ENCODE assay signal across 25 cellular contexts in genomic region chr9:14362175-14362574, GRCh38. TPM values are rescaled to one million over a fixed set of nuclear protein-coding genes. Genes with fewer than 3 reads are reported as not detected.
A peak's percentile ranks its signal among the peaks of the same experiment; 100 is the strongest.
DNase-seq lines count a peak whose midpoint lies in the region; ATAC-seq, FAIRE-seq and TF ChIP-seq lines count a peak whose summit lies in the region.
"Had no signal": no experiment of that assay in that cellular context is flagged by ENCODE, and none has a peak within 500 bp of the region (broad histone marks: within the 10 kb centered on the region; RNA-seq: fewer than 3 reads in every experiment).

No MANE protein-coding gene starts in this region.

- no peak overlapping the region for H3K4me2 ChIP-seq in neural progenitor cell
- H3K4me2 ChIP-seq: A549 had no signal

- H3K36me3 ChIP-seq in adipocyte (ENCODE audit: control insufficient read depth, insufficient read depth, low read length, severe bottlenecking): no peaks in the 10 kb centered on the region
- no peaks in the 10 kb centered on the region for H3K36me3 ChIP-seq in neural progenitor cell
- H3K36me3 ChIP-seq: vagina had no signal

- no peak for TF ChIP-seq CTCF in neural progenitor cell (IDR thresholded peaks at IDR 0.05)

- H3K36me3 Mint-ChIP-seq in neural progenitor cell: no peaks in the 10 kb centered on the region
- H3K36me3 Mint-ChIP-seq: activated naive CD8-positive, alpha-beta T cell treated with anti-CD3 and anti-CD28 coated beads, Interleukin-2, amount 10 ng/mL, durations not matched to agents 7 days and 5 days; CD4-positive, alpha-beta memory T cell had no signal

- no peaks in the 10 kb centered on the region for H3F3A ChIP-seq in neural progenitor cell (ENCODE audit: low read depth)

- H3K27me3 ChIP-seq in adipocyte (replicated peaks; ENCODE audit: control insufficient read depth, insufficient read depth, low read length) (no peaks in the 10 kb centered on the region), neural progenitor cell (no peaks in the 10 kb centered on the region)
- H3K27me3 ChIP-seq: vagina had no signal

- H4K20me1 ChIP-seq in neural progenitor cell (ENCODE audit: low read depth): no peaks in the 10 kb centered on the region

- H3K79me2 ChIP-seq in neural progenitor cell (ENCODE audit: low read depth): no peaks in the 10 kb centered on the region

- ATAC-seq in HG02798 (IDR thresholded peaks at IDR 0.05; ENCODE audit: poor library complexity, unreplicated experiment) (no peak), GM18498 (IDR thresholded peaks at IDR 0.05; ENCODE audit: unreplicated experiment) (no peak)
- ATAC-seq: A549; activated CD8-positive, alpha-beta T cell treated with anti-CD3 and anti-CD28 coated beads, Interleukin-2, amount 10 ng/mL, durations not matched to agents 7 days and 5 days; naive thymus-derived CD8-positive, alpha-beta T cell; stimulated activated naive CD8-positive, alpha-beta T cell treated with anti-CD3 and anti-CD28 coated beads, Interleukin-15, Interleukin-2, amounts not matched to agents 100 U/mL and 50 U/mL, for 24 hours; T-helper 17 cell; WTC11 had no signal

- H3K27me3 Mint-ChIP-seq in neural progenitor cell (ENCODE audit: insufficient read depth, low read depth): peaks cover 3% of the 10 kb centered on the region

- H2AFZ ChIP-seq in neural progenitor cell (replicated peaks): no peak overlapping the region

- no peak overlapping the region for H3K4me3 Mint-ChIP-seq in neural progenitor cell
- H3K4me3 Mint-ChIP-seq: activated CD8-positive, alpha-beta T cell treated with anti-CD3 and anti-CD28 coated beads, Interleukin-2, amount 10 ng/mL, durations not matched to agents 7 days and 5 days; activated naive CD8-positive, alpha-beta T cell treated with anti-CD3 and anti-CD28 coated beads, Interleukin-2, amount 10 ng/mL, durations not matched to agents 7 days and 5 days; CD4-positive, alpha-beta memory T cell; naive thymus-derived CD8-positive, alpha-beta T cell; T-helper 17 cell; WTC11 had no signal

- DNase-seq in AG08395 (ENCODE audit: low spot score): peak; percentile 38
- peak; percentile 52 for DNase-seq in adipocyte (ENCODE audit: low read depth)
- peak; percentile 70 for DNase-seq in fibroblast of the conjunctiva (ENCODE audit: low read depth)
- DNase-seq in neural progenitor cell (ENCODE audit: low spot score): no peak
- DNase-seq in NCI-H510A (lab: John Stamatoyannopoulos, UW): no peak
- no peak for DNase-seq in GM19239 (ENCODE audit: insufficient read length, low spot score)
- DNase-seq: activated CD8-positive, alpha-beta T cell treated with anti-CD3 and anti-CD28 coated beads, Interleukin-2, amount 10 ng/mL, durations not matched to agents 7 days and 5 days; activated naive CD8-positive, alpha-beta T cell treated with anti-CD3 and anti-CD28 coated beads, Interleukin-2, amount 10 ng/mL, durations not matched to agents 7 days and 5 days; activated T-cell treated with anti-CD3 and anti-CD28 coated beads, Interleukin-2, amount 50 U/mL, for 48 hours; CD4-positive, alpha-beta memory T cell; central memory CD4-positive, alpha-beta T cell; DMS79 treated with DMSO at 0.1 percent for 48 hours; effector CD4-positive, alpha-beta T cell; foreskin melanocyte; naive thymus-derived CD8-positive, alpha-beta T cell; NCI-H1930; NCI-H510A treated with DMSO at 0.1 percent for 48 hours; stimulated activated CD4-positive, alpha-beta T cell treated with anti-CD3 and anti-CD28 coated beads, Interleukin-15, amount 100 ng/mL, for 24 hours; stimulated activated naive CD8-positive, alpha-beta T cell treated with anti-CD3 and anti-CD28 coated beads, Interleukin-15, Interleukin-2, amounts not matched to agents 100 U/mL and 50 U/mL, for 24 hours; T-helper 17 cell had no signal

- no peak for FAIRE-seq in GM19239 (lab: Jason Lieb, UNC)

- no peak overlapping the region for H3K9ac ChIP-seq in adipocyte (ENCODE audit: low read length)
- no peak overlapping the region for H3K9ac ChIP-seq in neural progenitor cell

- H3K4me1 Mint-ChIP-seq in neural progenitor cell: no peaks in the 10 kb centered on the region
- H3K4me1 Mint-ChIP-seq: activated naive CD8-positive, alpha-beta T cell treated with anti-CD3 and anti-CD28 coated beads, Interleukin-2, amount 10 ng/mL, durations not matched to agents 7 days and 5 days; CD4-positive, alpha-beta memory T cell; naive thymus-derived CD8-positive, alpha-beta T cell; T-helper 17 cell had no signal

- H3K4me1 ChIP-seq in adipocyte (ENCODE audit: control insufficient read depth, insufficient read depth, low read length) (peaks cover 54% of the 10 kb centered on the region), neural progenitor cell (no peaks in the 10 kb centered on the region)
- H3K4me1 ChIP-seq: A549 had no signal

- H3K27ac Mint-ChIP-seq in neural progenitor cell: peak overlapping the region; percentile 62
- H3K27ac Mint-ChIP-seq: activated CD8-positive, alpha-beta T cell treated with anti-CD3 and anti-CD28 coated beads, Interleukin-2, amount 10 ng/mL, durations not matched to agents 7 days and 5 days; activated naive CD8-positive, alpha-beta T cell treated with anti-CD3 and anti-CD28 coated beads, Interleukin-2, amount 10 ng/mL, durations not matched to agents 7 days and 5 days; CD4-positive, alpha-beta memory T cell; naive thymus-derived CD8-positive, alpha-beta T cell; T-helper 17 cell; WTC11 had no signal

- H3K4me3 ChIP-seq in adipocyte (ENCODE audit: low read length) (no peak overlapping the region), neural progenitor cell (no peak overlapping the region)
- H3K4me3 ChIP-seq: A549, vagina had no signal

- no peak overlapping the region for H3K27ac ChIP-seq in neural progenitor cell
- H3K27ac ChIP-seq: A549, vagina had no signal

- H3K9me3 ChIP-seq in adipocyte (ENCODE audit: control insufficient read depth, low read length): no peaks in the 10 kb centered on the region
- no peaks in the 10 kb centered on the region for H3K9me3 ChIP-seq in neural progenitor cell (ENCODE audit: low read depth)
- H3K9me3 ChIP-seq: A549, vagina had no signal

- H3K9me3 Mint-ChIP-seq in neural progenitor cell: no peaks in the 10 kb centered on the region
- H3K9me3 Mint-ChIP-seq: activated naive CD8-positive, alpha-beta T cell treated with anti-CD3 and anti-CD28 coated beads, Interleukin-2, amount 10 ng/mL, durations not matched to agents 7 days and 5 days had no signal

RNA-seq across cellular contexts. Expression of gene NFIB, which starts 48.2 kb away (rescaled TPM):
- total RNA-seq in neural progenitor cell (ENCODE audit: low replicate concordance): 0.30 and 0.40 TPM in 2 replicates
- total RNA-seq: activated CD8-positive, alpha-beta T cell treated with anti-CD3 and anti-CD28 coated beads, Interleukin-2, amount 10 ng/mL, durations not matched to agents 7 days and 5 days; activated naive CD8-positive, alpha-beta T cell treated with anti-CD3 and anti-CD28 coated beads, Interleukin-2, amount 10 ng/mL, durations not matched to agents 7 days and 5 days; CD4-positive, alpha-beta memory T cell; naive thymus-derived CD8-positive, alpha-beta T cell had no signal

Comparison
In these comparisons a context has a peak if more than half of its experiments do, and no peak if none do; other contexts are left out.
1. DNase-seq: peak in AG08395 (single experiment), adipocyte (single experiment) and fibroblast of the conjunctiva (single experiment); none in neural progenitor cell (single experiment), NCI-H510A (single experiment) and GM19239 (single experiment).